In genomic region chr20:63891061-63892002, GRCh38 we compare ENCODE assay signal across 1 cellular context.
TF ChIP-seq lines count a peak whose summit lies in the region.

No MANE protein-coding gene starts in this region.

TF ChIP-seq in IMR-90, 13 proteins besides CTCF, POLR2A, EP300 and RAD21 (continued from another document):
- TF ChIP-seq ELK1 (IDR thresholded peaks at IDR 0.05; ENCODE audit: borderline replicate concordance, low read depth, low read length) = no peak
- no peak for TF ChIP-seq MAZ (IDR thresholded peaks at IDR 0.05; ENCODE audit: borderline replicate concordance, low read depth, low read length)
- no peak for TF ChIP-seq FOS (IDR thresholded peaks at IDR 0.05; ENCODE audit: low read depth, low read length)
- TF ChIP-seq RFX5 (IDR thresholded peaks at IDR 0.05; ENCODE audit: low read depth, low read length) = no peak
- no peak for TF ChIP-seq SMC3 (IDR thresholded peaks at IDR 0.05; ENCODE audit: low read depth, low read length)
- no peak for TF ChIP-seq BHLHE40 (IDR thresholded peaks at IDR 0.05; ENCODE audit: low read depth, low read length)
- TF ChIP-seq CHD1 (IDR thresholded peaks at IDR 0.05; ENCODE audit: low read depth, low read length) = no peak
- TF ChIP-seq NFE2L2 (IDR thresholded peaks at IDR 0.05; ENCODE audit: low read depth, low read length) = no peak
- no peak for TF ChIP-seq USF2 (IDR thresholded peaks at IDR 0.05; ENCODE audit: low read depth, low read length)
- no peak for TF ChIP-seq RCOR1 (IDR thresholded peaks at IDR 0.05; ENCODE audit: insufficient replicate concordance, low read length)
- TF ChIP-seq MXI1 (IDR thresholded peaks at IDR 0.05; ENCODE audit: borderline replicate concordance, low read depth, low read length) = no peak
- TF ChIP-seq MAFK (IDR thresholded peaks at IDR 0.05; ENCODE audit: low read depth, low read length) = no peak
